In genomic region chr15:90419738-90420487, GRCh38 we compare ENCODE assay signal across 7 cellular contexts. TPM values are rescaled to one million over a fixed set of nuclear protein-coding genes. Genes with fewer than 3 reads are reported as not detected.
A peak's percentile ranks its signal among the peaks of the same experiment; 100 is the strongest.
DNase-seq lines count a peak whose midpoint lies in the region; ATAC-seq and TF ChIP-seq lines count a peak whose summit lies in the region.

No MANE protein-coding gene starts in this region.

- H3K36me3 ChIP-seq in mammary epithelial cell (ENCODE audit: insufficient read depth, low read length), result no peaks in the 10 kb centered on the region
- H3K36me3 ChIP-seq in BE2C, result no peaks in the 10 kb centered on the region

- H3K4me2 ChIP-seq in mammary epithelial cell (ENCODE audit: insufficient read depth, low read depth, low read length), result peak overlapping the region; percentile 59

- no TSS peak for BruUV-seq in mammary epithelial cell (replicated peaks; lab: Mats Ljungman, UMichigan)

- intact Hi-C loops in mammary epithelial cell (cut with micrococcal nuclease), result loop anchor here (1.0 kb wide), 1 partner anchor 32 kb away; the partner anchor contains the start of gene IQGAP1

- H3K4me3 ChIP-seq in mammary epithelial cell (replicated peaks in 1 of 3; ENCODE audit: insufficient read depth in 1 of 3, low read depth in 2 of 3, low read length in 3 of 3) (peak overlapping the region in 2 of 3 experiments; percentile 1 to 13), BE2C (ENCODE audit: low read depth, low read length) (no peak overlapping the region)

- peaks cover 43% of the 10 kb centered on the region for H3K4me1 ChIP-seq in mammary epithelial cell (ENCODE audit: insufficient read depth, low read length)
- H3K4me1 ChIP-seq in BE2C, result no peaks in the 10 kb centered on the region

- H3K27ac ChIP-seq in mammary epithelial cell (ENCODE audit: insufficient read depth, low read depth, low read length), result peak overlapping the region; percentile 67

- DNase-seq in mammary epithelial cell (peak; percentile 78), myocyte (ENCODE audit: low read depth) (peak; percentile 55), retina (no peak), BE2C (no peak), mesenteric fat pad (ENCODE audit: low spot score) (no peak)

- no peaks in the 10 kb centered on the region for H3K27me3 ChIP-seq in mammary epithelial cell (ENCODE audit: insufficient read depth, low read length)
- H3K27me3 ChIP-seq in BE2C, result no peaks in the 10 kb centered on the region

- CTCF ChIA-PET in mammary epithelial cell (lab: Charles Lee; ENCODE audit: low non-redundant PET), result no interaction called here

- H3K79me2 ChIP-seq in mammary epithelial cell (ENCODE audit: insufficient read depth, low read length), result peaks cover 96% of the 10 kb centered on the region

- WGBS in mammary epithelial cell (ENCODE audit: low coverage, missing lambda C conversion rate), result 36% methylated on average over 7 of the region's 7 CpGs

- ATAC-seq in GM21360 (IDR thresholded peaks at IDR 0.05; ENCODE audit: unreplicated experiment), result peak; percentile 71

- no peak for TF ChIP-seq RAD21 in Ishikawa (IDR thresholded peaks at IDR 0.05; ENCODE audit: low read depth)

- dilution Hi-C loops in mammary epithelial cell (cut with HindIII; ENCODE audit: low sequenced_read_pairs), result no loop called here

- no peaks in the 10 kb centered on the region for H4K20me1 ChIP-seq in mammary epithelial cell (ENCODE audit: insufficient read depth, low read length)

- in situ Hi-C loops in mammary epithelial cell (cut with MboI; ENCODE audit: low sequenced_read_pairs in 2 of 2), result no loop called here

- no peak for TF ChIP-seq EP300 in Ishikawa (IDR thresholded peaks at IDR 0.05; ENCODE audit: borderline replicate concordance)

- H3K9me3 ChIP-seq in mammary epithelial cell (replicated peaks; ENCODE audit: insufficient read depth, low read length), result no peaks in the 10 kb centered on the region
- H3K9me3 ChIP-seq in BE2C, result no peaks in the 10 kb centered on the region

- H2AFZ ChIP-seq in mammary epithelial cell (ENCODE audit: low read depth, low read length), result no peak overlapping the region

- TF ChIP-seq CTCF in mammary epithelial cell (conservative IDR thresholded peaks at IDR 0.05 in 1 of 2, IDR thresholded peaks at IDR 0.05 in 1 of 2; ENCODE audit: extremely low read depth in 1 of 2, insufficient read depth in 1 of 2, low read depth in 1 of 2, low read length in 2 of 2), result no peak
- TF ChIP-seq CTCF in BE2C (IDR thresholded peaks at IDR 0.05; ENCODE audit: low read depth, low read length), result no peak

- H3K9ac ChIP-seq in mammary epithelial cell (ENCODE audit: insufficient read depth, low read length), result peak overlapping the region; percentile 34

TF ChIP-seq in Ishikawa, 13 proteins besides CTCF, POLR2A, EP300 and RAD21:
- TF ChIP-seq CEBPB (IDR thresholded peaks at IDR 0.05) (no peak), TAF1 (IDR thresholded peaks at IDR 0.05; ENCODE audit: low read depth) (no peak), TEAD4 (IDR thresholded peaks at IDR 0.05) (0 out of 2 replicates have a peak, but pooled peaks have one; percentile 17), USF1 (IDR thresholded peaks at IDR 0.05) (peak; percentile 47; the same call in 1 of the 2 replicates)
TF ChIP-seq in Ishikawa: peak in this region for 2.

RNA-seq across cellular contexts. Expression of gene IQGAP1, which starts 31.9 kb away (rescaled TPM):
- total RNA-seq in mammary epithelial cell, result 100 to 1,000 TPM; 247 to 272 TPM
- polyA plus RNA-seq in mammary epithelial cell, result 131 TPM
- polyA minus RNA-seq in mammary epithelial cell, result 618 TPM
- 66.3 and 95.9 TPM in 2 replicates for total RNA-seq in myocyte
- 64.4 TPM for polyA plus RNA-seq in myocyte (2012)
- 20.1 TPM for polyA plus RNA-seq in BE2C (2012; ENCODE audit: insufficient read depth, insufficient read length, low read depth)
- total RNA-seq in mesenteric fat pad, result 210 TPM

Comparison
In these comparisons a context has a peak if more than half of its experiments do, and no peak if none do; other contexts are left out.
1. DNase-seq: peak in mammary epithelial cell (single experiment) and myocyte (single experiment); none in retina (single experiment), BE2C (single experiment) and mesenteric fat pad (single experiment).